In genomic region chr10:60943372-60944158, GRCh38 we compare ENCODE assay signal across 8 cellular contexts. TPM values are rescaled to one million over a fixed set of nuclear protein-coding genes. Genes with fewer than 3 reads are reported as not detected.
DNase-seq lines count a peak whose midpoint lies in the region; ATAC-seq, FAIRE-seq and TF ChIP-seq lines count a peak whose summit lies in the region.

No MANE protein-coding gene starts in this region.

- H3K36me3 ChIP-seq in esophagus (ENCODE audit: control insufficient read depth in 2 of 2, insufficient read depth in 2 of 2, low read length in 1 of 2) = no peaks in the 10 kb centered on the region
- H3K36me3 ChIP-seq in mesodermal cell (ENCODE audit: control insufficient read depth, insufficient read depth, low read length) = peaks cover 8% of the 10 kb centered on the region
- H3K36me3 ChIP-seq in thymus (ENCODE audit: control insufficient read depth, insufficient read depth) = no peaks in the 10 kb centered on the region

- peak overlapping the region; percentile 54 to 82 for H3K4me3 ChIP-seq in esophagus (ENCODE audit: low read depth in 1 of 2, low read length in 2 of 2)
- H3K4me3 ChIP-seq in mesodermal cell (ENCODE audit: extremely low read depth, insufficient read depth, low read length, poor library complexity, severe bottlenecking) = peak overlapping the region; percentile 76
- H3K4me3 ChIP-seq in thymus (ENCODE audit: low read length) = peak overlapping the region; percentile 64

- ATAC-seq in GM21737 (IDR thresholded peaks at IDR 0.05; ENCODE audit: unreplicated experiment) = peak; percentile 22

- 0 to 1% methylated on average over 58 to 60 of the region's 60 CpGs for WGBS in esophagus, 2 donors
- WGBS in mesodermal cell (ENCODE audit: insufficient coverage in 2 of 2), 2 experiments = 0 to 1% methylated on average over 46 to 57 of the region's 60 CpGs
- under 1% methylated on average over 60 of the region's 60 CpGs for WGBS in thymus

- TF ChIP-seq CTCF in D721Med (IDR thresholded peaks at IDR 0.05; ENCODE audit: insufficient read depth, missing control alignments) = no peak

- H3K4me1 ChIP-seq in esophagus (ENCODE audit: control insufficient read depth in 2 of 2, insufficient read depth in 2 of 2, low read length in 1 of 2) (peaks cover 0 to 6% of the 10 kb centered on the region in 2 donors), mesodermal cell (ENCODE audit: control insufficient read depth, insufficient read depth, low read length, poor library complexity, severe bottlenecking) (peaks cover 3% of the 10 kb centered on the region), thymus (ENCODE audit: control insufficient read depth, insufficient read depth, low read length) (peaks cover 11% of the 10 kb centered on the region)

- H3K27me3 ChIP-seq in esophagus (ENCODE audit: control insufficient read depth in 1 of 2, insufficient read depth in 2 of 2, low read length in 2 of 2) (no peaks in the 10 kb centered on the region), thymus (ENCODE audit: control insufficient read depth, insufficient read depth) (peaks cover 3% of the 10 kb centered on the region)

- H3K9me3 ChIP-seq in esophagus (ENCODE audit: control insufficient read depth in 2 of 2, insufficient read depth in 1 of 2, low read depth in 1 of 2, low read length in 1 of 2) = no peaks in the 10 kb centered on the region
- H3K9me3 ChIP-seq in mesodermal cell (ENCODE audit: control insufficient read depth, low read length) = no peaks in the 10 kb centered on the region
- H3K9me3 ChIP-seq in thymus (ENCODE audit: control insufficient read depth) = no peaks in the 10 kb centered on the region

- no peak for FAIRE-seq in D721Med (lab: Jason Lieb, UNC)

- DNase-seq in GM03348 (ENCODE audit: low spot score) = peak; percentile 68
- DNase-seq in Kasumi-1 (lab: John Stamatoyannopoulos, UW) = peak; percentile 63 to 79
- DNase-seq in activated CD4-positive, alpha-beta T cell treated with anti-CD3 and anti-CD28 coated beads, Interleukin-2, amount 50 U/mL, for 48 hours = peak; percentile 11 to 14
- no peak for DNase-seq in D721Med (ENCODE audit: insufficient read length, low spot score)

- H3K27ac ChIP-seq in esophagus (ENCODE audit: low read depth in 2 of 2, low read length in 1 of 2) = peak overlapping the region; percentile 85
- H3K27ac ChIP-seq in mesodermal cell (ENCODE audit: low read depth, low read length, severe bottlenecking) = peak overlapping the region; percentile 98
- peak overlapping the region; percentile 82 for H3K27ac ChIP-seq in thymus (ENCODE audit: low read depth)

RNA-seq across cellular contexts. Expression of gene RHOBTB1, which starts 0.4 kb away (rescaled TPM):
- polyA plus RNA-seq in esophagus (under 1 TPM; 0.73 to 0.77 TPM), thymus (3.4 TPM)
- 44.2 TPM for polyA plus RNA-seq in mesodermal cell (2013, experiment 1 of 2)
- polyA plus RNA-seq in mesodermal cell (2013, experiment 2 of 2) = 45.3 TPM
